In the genomic region with DNA sequence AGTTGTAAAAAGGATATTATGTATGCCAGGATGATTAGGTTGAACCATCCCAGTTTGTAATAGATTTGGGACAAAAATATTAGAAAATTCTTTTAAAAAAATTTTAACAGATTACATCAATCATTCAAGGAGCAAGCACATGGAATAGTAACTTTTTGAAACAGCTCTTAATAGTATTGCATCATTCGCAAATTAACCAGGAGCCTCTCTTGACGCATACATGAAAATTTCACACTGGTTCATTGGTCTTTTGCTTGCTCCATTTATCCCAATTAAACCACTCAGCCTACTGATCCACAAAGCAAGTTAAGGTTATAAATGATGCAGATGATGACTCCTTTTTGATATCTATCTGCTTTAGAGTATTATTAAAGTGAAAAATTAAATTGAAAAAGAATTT, we compare ENCODE assay signal across 28 cellular contexts.
"Had no signal": no experiment of that assay in that cellular context is flagged by ENCODE, and none has a peak within 500 bp of the region (broad histone marks: within the 10 kb centered on the region; RNA-seq: fewer than 3 reads in every experiment).

No MANE protein-coding gene starts in this region.

- DNase-seq: hippocampal formation; kidney; left colon; left lung; lower lobe of right lung; mammary epithelial cell; mesenchymal stem cell; naive thymus-derived CD8-positive, alpha-beta T cell; occipital lobe; psoas muscle; stimulated activated CD4-positive, alpha-beta T cell treated with anti-CD3 and anti-CD28 coated beads, Interleukin-12 subunit alpha, Interleukin-12 subunit beta, amount 100 ng/mL, for 4 hours; stimulated activated CD4-positive, alpha-beta T cell treated with anti-CD3 and anti-CD28 coated beads, Interleukin-15, amount 100 ng/mL, for 24 hours; stimulated activated CD4-positive, alpha-beta T cell treated with anti-CD3 and anti-CD28 coated beads, Interleukin-2, amount 100 ng/mL, for 24 hours; stimulated activated CD4-positive, alpha-beta T cell treated with anti-CD3 and anti-CD28 coated beads, Interleukin-4, amount 100 ng/mL, for 1 hour; stimulated activated naive B cell treated with anti-CD40 and anti-IgM and Interleukin-4, amounts not matched to agents 10 μg/mL and 1 μg/mL and 100 μg/mL, for 72 hours; stimulated activated naive CD8-positive, alpha-beta T cell treated with anti-CD3 and anti-CD28 coated beads, Interleukin-15, Interleukin-2, amounts not matched to agents 100 U/mL and 50 U/mL, for 24 hours; stomach; testis; thyroid gland; transverse colon; upper lobe of left lung had no signal

- H3K9ac ChIP-seq: parathyroid adenoma had no signal

- H3K4me1 ChIP-seq: left lung, lower lobe of right lung, parathyroid adenoma, psoas muscle, right atrium auricular region, stomach, testis, thyroid gland, transverse colon, upper lobe of left lung had no signal

- H3K27ac ChIP-seq: left lung, lower lobe of right lung, parathyroid adenoma, psoas muscle, right atrium auricular region, skin epidermis, stomach, testis, thyroid gland, transverse colon, upper lobe of left lung had no signal

- H3K36me3 ChIP-seq: left lung, lower lobe of right lung, right atrium auricular region, stomach, thyroid gland, transverse colon, upper lobe of left lung had no signal

- H3K27me3 ChIP-seq: left lung, right atrium auricular region, testis, thyroid gland, transverse colon, upper lobe of left lung had no signal

- H3K36me3 Mint-ChIP-seq: naive thymus-derived CD8-positive, alpha-beta T cell; stimulated activated naive B cell treated with anti-CD40 and anti-IgM and Interleukin-4, amounts not matched to agents 10 μg/mL and 1 μg/mL and 100 μg/mL, for 72 hours had no signal

- ATAC-seq: left colon; left lung; lower lobe of right lung; naive thymus-derived CD8-positive, alpha-beta T cell; psoas muscle; sciatic nerve; stimulated activated naive B cell treated with anti-CD40 and anti-IgM and Interleukin-4, amounts not matched to agents 10 μg/mL and 1 μg/mL and 100 μg/mL, for 72 hours; stimulated activated naive CD8-positive, alpha-beta T cell treated with anti-CD3 and anti-CD28 coated beads, Interleukin-15, Interleukin-2, amounts not matched to agents 100 U/mL and 50 U/mL, for 24 hours had no signal

- H3K4me3 Mint-ChIP-seq: naive thymus-derived CD8-positive, alpha-beta T cell; nephron; neural crest cell; stimulated activated naive B cell treated with anti-CD40 and anti-IgM and Interleukin-4, amounts not matched to agents 10 μg/mL and 1 μg/mL and 100 μg/mL, for 72 hours had no signal

- H3K9me3 Mint-ChIP-seq: naive thymus-derived CD8-positive, alpha-beta T cell; nephron; neural crest cell; stimulated activated naive B cell treated with anti-CD40 and anti-IgM and Interleukin-4, amounts not matched to agents 10 μg/mL and 1 μg/mL and 100 μg/mL, for 72 hours had no signal

- H3K4me3 ChIP-seq: left lung, lower lobe of right lung, psoas muscle, right atrium auricular region, skin epidermis, stomach, testis, thyroid gland, transverse colon, upper lobe of left lung had no signal

- FAIRE-seq: kidney, urothelium cell line had no signal

- H3K9me3 ChIP-seq: left lung, lower lobe of right lung, psoas muscle, right atrium auricular region, stomach, testis, thyroid gland, transverse colon, upper lobe of left lung had no signal

- H3K79me2 ChIP-seq: parathyroid adenoma had no signal

- H2AFZ ChIP-seq: parathyroid adenoma had no signal

- H3K4me1 Mint-ChIP-seq: naive thymus-derived CD8-positive, alpha-beta T cell; nephron; neural crest cell; stimulated activated naive B cell treated with anti-CD40 and anti-IgM and Interleukin-4, amounts not matched to agents 10 μg/mL and 1 μg/mL and 100 μg/mL, for 72 hours had no signal

- H3K27ac Mint-ChIP-seq: naive thymus-derived CD8-positive, alpha-beta T cell; nephron; stimulated activated naive B cell treated with anti-CD40 and anti-IgM and Interleukin-4, amounts not matched to agents 10 μg/mL and 1 μg/mL and 100 μg/mL, for 72 hours had no signal
